22 cellular contexts compared by ENCODE assay signal in the genomic region with DNA sequence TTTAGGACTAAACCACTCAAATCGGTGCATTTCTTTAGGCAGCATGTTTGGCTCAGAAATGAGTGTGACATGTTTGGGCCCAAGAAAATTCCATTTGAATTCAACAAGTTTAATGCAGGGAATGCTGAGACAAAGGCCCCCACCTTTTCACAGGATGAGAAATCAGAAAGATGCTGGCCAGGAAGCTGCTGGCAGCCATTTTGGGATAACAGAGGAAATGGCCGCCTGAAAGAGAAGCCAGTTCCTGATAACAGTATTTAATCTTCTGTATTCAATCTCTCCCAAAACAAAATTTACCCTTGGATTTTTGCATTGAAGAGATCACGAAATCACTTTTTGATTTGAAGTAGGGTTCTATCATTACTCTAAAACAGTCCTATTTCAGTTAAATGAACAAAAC.
"Had no signal": no experiment of that assay in that cellular context is flagged by ENCODE, and none has a peak within 500 bp of the region (broad histone marks: within the 10 kb centered on the region; RNA-seq: fewer than 3 reads in every experiment).

No MANE protein-coding gene starts in this region.

- H3K4me2 ChIP-seq: hepatocyte had no signal

- FAIRE-seq: pancreas had no signal

- H3K27me3 ChIP-seq: foreskin keratinocyte, hepatocyte, neutrophil, pancreas, right atrium auricular region, thyroid gland had no signal

- H3K79me2 ChIP-seq: hepatocyte had no signal

- H3K4me3 ChIP-seq: hepatocyte, lung, pancreas, psoas muscle, right atrium auricular region, thyroid gland had no signal

- H3K9me3 ChIP-seq: neutrophil, pancreas, psoas muscle, right atrium auricular region, thyroid gland had no signal

- DNase-seq: activated CD8-positive, alpha-beta memory T cell treated with anti-CD3 and anti-CD28 coated beads for 24 hours; activated CD8-positive, alpha-beta memory T cell treated with anti-CD3 and anti-CD28 coated beads, Interleukin-2, amount 50 U/mL, for 4 hours; activated T-cell treated with anti-CD3 and anti-CD28 coated beads, Interleukin-2, amount 50 U/mL, for 24 hours; aorta; foreskin keratinocyte; glutamatergic neuron; immature natural killer cell; naive thymus-derived CD4-positive, alpha-beta T cell; pancreas; psoas muscle; stimulated activated CD4-positive, alpha-beta T cell treated with anti-CD3 and anti-CD28 coated beads, Interleukin-12 subunit alpha, Interleukin-12 subunit beta, amount 100 ng/mL, for 4 hours; substantia nigra; T-helper 9 cell; thyroid gland had no signal

- H3K36me3 ChIP-seq: neutrophil, pancreas, right atrium auricular region, thyroid gland had no signal

- H3K4me1 ChIP-seq: foreskin keratinocyte, pancreas, psoas muscle, right atrium auricular region, thyroid gland had no signal

- H3K27ac ChIP-seq: foreskin keratinocyte, hepatocyte, neutrophil, pancreas, psoas muscle, right atrium auricular region, thyroid gland had no signal

- H2AFZ ChIP-seq: hepatocyte had no signal

- ATAC-seq: activated naive CD4-positive, alpha-beta T cell treated with anti-CD3 and anti-CD28 coated beads, Interleukin-2, amount 50 U/mL, for 72 hours; activated T-helper 17 cell treated with anti-CD3 and anti-CD28 coated beads, Interleukin-2, amount 50 U/mL, for 72 hours; foreskin keratinocyte; left lobe of liver; naive thymus-derived CD4-positive, alpha-beta T cell; pancreas; psoas muscle; WTC11 had no signal
